ENCODE assay signal across 18 cellular contexts in the genomic region with DNA sequence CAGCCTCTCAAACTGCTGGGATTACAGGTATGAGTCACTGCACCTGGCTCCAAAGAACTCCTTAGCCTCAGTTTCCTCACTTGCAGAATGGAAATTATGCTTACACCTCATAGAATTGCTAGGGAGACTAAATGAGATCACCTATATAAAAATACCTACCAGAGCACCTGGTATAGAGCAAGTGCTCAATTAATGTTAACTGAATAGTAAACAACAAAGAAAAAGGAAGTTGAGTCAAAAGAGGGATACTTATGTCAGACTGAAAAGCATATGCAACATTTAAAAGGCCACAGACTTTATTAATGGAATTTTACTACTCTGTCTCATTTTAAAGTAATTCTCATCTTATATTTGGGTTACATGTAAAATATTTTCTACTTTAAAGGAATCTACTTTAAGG.
A peak's percentile ranks its signal among the peaks of the same experiment; 100 is the strongest.
DNase-seq lines count a peak whose midpoint lies in the region; ATAC-seq and TF ChIP-seq lines count a peak whose summit lies in the region.
"Had no signal": no experiment of that assay in that cellular context is flagged by ENCODE, and none has a peak within 500 bp of the region (broad histone marks: within the 10 kb centered on the region; RNA-seq: fewer than 3 reads in every experiment).

No MANE protein-coding gene starts in this region.

- no peaks in the 10 kb centered on the region for H3K27me3 ChIP-seq in Loucy (ENCODE audit: insufficient read depth, low read length, poor library complexity, severe bottlenecking)
- H3K27me3 ChIP-seq: BE2C, BLaER1 had no signal

- H3K79me2 ChIP-seq in Loucy (ENCODE audit: insufficient read depth, low read length) = 0 out of 2 replicates have a peak, but pooled peaks cover 2% of the 10 kb centered on the region

- no peaks in the 10 kb centered on the region for H3K9me3 ChIP-seq in Loucy (ENCODE audit: insufficient read depth, low read depth, low read length)
- H3K9me3 ChIP-seq: BE2C, BLaER1, Caco-2 had no signal

- no peaks in the 10 kb centered on the region for H3K36me3 ChIP-seq in Loucy (ENCODE audit: insufficient read depth, low read length)
- H3K36me3 ChIP-seq: BE2C had no signal

- peak; percentile 69 to 73 for ATAC-seq in stimulated activated naive B cell treated with anti-CD40 and anti-IgM and Interleukin-4, amounts not matched to agents 10 μg/mL and 1 μg/mL and 100 μg/mL, for 72 hours (replicated peaks)
- ATAC-seq: CD8-positive, alpha-beta T cell; GM12878 had no signal

- H3K27me3 Mint-ChIP-seq in stimulated activated naive B cell treated with anti-CD40 and anti-IgM and Interleukin-4, amounts not matched to agents 10 μg/mL and 1 μg/mL and 100 μg/mL, for 72 hours = no peaks in the 10 kb centered on the region
- no peaks in the 10 kb centered on the region for H3K27me3 Mint-ChIP-seq in glutamatergic neuron (ENCODE audit: unreplicated experiment)
- H3K27me3 Mint-ChIP-seq: CD4-positive, alpha-beta T cell had no signal

- no peak overlapping the region for H3K4me3 ChIP-seq in Loucy (ENCODE audit: low read length, poor library complexity, severe bottlenecking)
- H3K4me3 ChIP-seq: BLaER1, GM12878 had no signal

- H3K4me3 Mint-ChIP-seq in stimulated activated naive B cell treated with anti-CD40 and anti-IgM and Interleukin-4, amounts not matched to agents 10 μg/mL and 1 μg/mL and 100 μg/mL, for 72 hours = no peak overlapping the region
- H3K4me3 Mint-ChIP-seq in glutamatergic neuron (ENCODE audit: unreplicated experiment) = no peak overlapping the region
- H3K4me3 Mint-ChIP-seq: CD14-positive monocyte; CD4-positive, alpha-beta T cell; CD8-positive, alpha-beta T cell had no signal

- H3K4me2 ChIP-seq in Loucy (ENCODE audit: low read depth, low read length, poor library complexity, severe bottlenecking) = peak overlapping the region; percentile 15
- H3K4me2 ChIP-seq: BLaER1 had no signal

- peaks cover 4 to 16% of the 10 kb centered on the region in 2 donors for H3K4me1 Mint-ChIP-seq in stimulated activated naive B cell treated with anti-CD40 and anti-IgM and Interleukin-4, amounts not matched to agents 10 μg/mL and 1 μg/mL and 100 μg/mL, for 72 hours
- peaks cover 1% of the 10 kb centered on the region for H3K4me1 Mint-ChIP-seq in glutamatergic neuron (ENCODE audit: low read depth, unreplicated experiment)
- H3K4me1 Mint-ChIP-seq: CD14-positive monocyte had no signal

- TF ChIP-seq CTCF in Loucy (conservative IDR thresholded peaks at IDR 0.05; ENCODE audit: low read length) = no peak
- TF ChIP-seq CTCF in glutamatergic neuron (IDR thresholded peaks at IDR 0.05; ENCODE audit: partially characterized antibody, unreplicated experiment) = no peak

- H3K4me1 ChIP-seq in Loucy (ENCODE audit: insufficient read depth, low read length, poor library complexity, severe bottlenecking) = peaks cover 78% of the 10 kb centered on the region
- H3K4me1 ChIP-seq: BE2C, BLaER1, Caco-2 had no signal

- DNase-seq in CD1c-positive myeloid dendritic cell (ENCODE audit: extremely low spot score) (peak; percentile 22), glutamatergic neuron (no peak), foreskin melanocyte (no peak)
- DNase-seq in stimulated activated naive B cell treated with anti-CD40 and anti-IgM and Interleukin-4, amounts not matched to agents 10 μg/mL and 1 μg/mL and 100 μg/mL, for 72 hours = no peak
- DNase-seq: 8988T; ACHN; BE2C; C1 segment of cervical spinal cord; Caco-2; Calu3; CD4-positive, alpha-beta T cell; CD8-positive, alpha-beta T cell; DMS79 treated with DMSO at 0.1 percent for 48 hours; GF-D8 had no signal

- H3K9ac ChIP-seq in Loucy (ENCODE audit: low read depth, low read length, poor library complexity, severe bottlenecking) = peak overlapping the region; percentile 51
- H3K9ac ChIP-seq: BLaER1 had no signal

- H4K20me1 ChIP-seq in Loucy (ENCODE audit: insufficient read depth, low read length, poor library complexity, severe bottlenecking) = no peaks in the 10 kb centered on the region
- H4K20me1 ChIP-seq: BLaER1 had no signal

- H3K9me3 Mint-ChIP-seq in stimulated activated naive B cell treated with anti-CD40 and anti-IgM and Interleukin-4, amounts not matched to agents 10 μg/mL and 1 μg/mL and 100 μg/mL, for 72 hours = no peaks in the 10 kb centered on the region
- no peaks in the 10 kb centered on the region for H3K9me3 Mint-ChIP-seq in glutamatergic neuron (ENCODE audit: unreplicated experiment)
- H3K9me3 Mint-ChIP-seq: CD4-positive, alpha-beta T cell; CD8-positive, alpha-beta T cell had no signal

- H3K9me2 ChIP-seq in Loucy (replicated peaks; ENCODE audit: low read depth, low read length) = no peaks in the 10 kb centered on the region

- no peak overlapping the region for H3K27ac Mint-ChIP-seq in stimulated activated naive B cell treated with anti-CD40 and anti-IgM and Interleukin-4, amounts not matched to agents 10 μg/mL and 1 μg/mL and 100 μg/mL, for 72 hours
- no peak overlapping the region for H3K27ac Mint-ChIP-seq in glutamatergic neuron (ENCODE audit: unreplicated experiment)
- H3K27ac Mint-ChIP-seq: CD14-positive monocyte; CD4-positive, alpha-beta T cell; CD8-positive, alpha-beta T cell had no signal

- H3K36me3 Mint-ChIP-seq in stimulated activated naive B cell treated with anti-CD40 and anti-IgM and Interleukin-4, amounts not matched to agents 10 μg/mL and 1 μg/mL and 100 μg/mL, for 72 hours = peaks cover 33 to 45% of the 10 kb centered on the region in 2 donors
- H3K36me3 Mint-ChIP-seq in glutamatergic neuron (ENCODE audit: unreplicated experiment) = peaks cover 3% of the 10 kb centered on the region

- H2AFZ ChIP-seq in Loucy (ENCODE audit: low read length) = no peak overlapping the region

- H3F3A ChIP-seq in Loucy (ENCODE audit: low read depth) = no peaks in the 10 kb centered on the region; the same call in 1 of the 2 replicates
